ENCODE assay signal across 1 cellular context in the genomic region with DNA sequence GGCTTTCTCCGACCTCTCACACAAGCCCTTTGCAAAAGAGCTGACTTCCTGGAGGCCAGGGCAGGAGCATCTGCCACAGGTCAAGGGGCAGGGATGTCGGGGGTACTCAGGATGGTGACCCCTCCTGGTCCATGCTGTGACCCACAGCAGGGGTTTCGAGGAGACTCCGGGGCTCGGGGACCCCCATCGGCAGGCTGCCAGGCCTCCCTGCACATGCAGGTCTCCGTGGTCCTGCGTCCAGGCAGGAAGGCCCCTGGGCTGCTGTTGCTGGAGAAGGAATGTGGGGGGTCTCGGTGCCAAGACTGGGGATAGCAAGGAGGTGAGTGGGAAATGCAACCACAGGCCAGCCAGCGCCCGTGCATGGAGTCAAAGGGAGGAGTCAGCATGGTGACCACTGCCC.
TF ChIP-seq lines count a peak whose summit lies in the region.

No MANE protein-coding gene starts in this region.

TF ChIP-seq in HepG2, 621 proteins besides CTCF, POLR2A, EP300 and RAD21:
- TF ChIP-seq RXRA (CRISPR knock-in tag; IDR thresholded peaks at IDR 0.05), result no peak
- TF ChIP-seq ZNF274 (CRISPR knock-in tag; IDR thresholded peaks at IDR 0.05), result no peak
- no peak for TF ChIP-seq TMF1 (CRISPR knock-in tag; IDR thresholded peaks at IDR 0.05; ENCODE audit: low read depth)
- no peak for TF ChIP-seq BCL6 (CRISPR knock-in tag; IDR thresholded peaks at IDR 0.05)
- TF ChIP-seq KLF16 (CRISPR knock-in tag; IDR thresholded peaks at IDR 0.05), result no peak
- no peak for TF ChIP-seq PHF21A (CRISPR knock-in tag; IDR thresholded peaks at IDR 0.05)
- TF ChIP-seq, protein P1, sequence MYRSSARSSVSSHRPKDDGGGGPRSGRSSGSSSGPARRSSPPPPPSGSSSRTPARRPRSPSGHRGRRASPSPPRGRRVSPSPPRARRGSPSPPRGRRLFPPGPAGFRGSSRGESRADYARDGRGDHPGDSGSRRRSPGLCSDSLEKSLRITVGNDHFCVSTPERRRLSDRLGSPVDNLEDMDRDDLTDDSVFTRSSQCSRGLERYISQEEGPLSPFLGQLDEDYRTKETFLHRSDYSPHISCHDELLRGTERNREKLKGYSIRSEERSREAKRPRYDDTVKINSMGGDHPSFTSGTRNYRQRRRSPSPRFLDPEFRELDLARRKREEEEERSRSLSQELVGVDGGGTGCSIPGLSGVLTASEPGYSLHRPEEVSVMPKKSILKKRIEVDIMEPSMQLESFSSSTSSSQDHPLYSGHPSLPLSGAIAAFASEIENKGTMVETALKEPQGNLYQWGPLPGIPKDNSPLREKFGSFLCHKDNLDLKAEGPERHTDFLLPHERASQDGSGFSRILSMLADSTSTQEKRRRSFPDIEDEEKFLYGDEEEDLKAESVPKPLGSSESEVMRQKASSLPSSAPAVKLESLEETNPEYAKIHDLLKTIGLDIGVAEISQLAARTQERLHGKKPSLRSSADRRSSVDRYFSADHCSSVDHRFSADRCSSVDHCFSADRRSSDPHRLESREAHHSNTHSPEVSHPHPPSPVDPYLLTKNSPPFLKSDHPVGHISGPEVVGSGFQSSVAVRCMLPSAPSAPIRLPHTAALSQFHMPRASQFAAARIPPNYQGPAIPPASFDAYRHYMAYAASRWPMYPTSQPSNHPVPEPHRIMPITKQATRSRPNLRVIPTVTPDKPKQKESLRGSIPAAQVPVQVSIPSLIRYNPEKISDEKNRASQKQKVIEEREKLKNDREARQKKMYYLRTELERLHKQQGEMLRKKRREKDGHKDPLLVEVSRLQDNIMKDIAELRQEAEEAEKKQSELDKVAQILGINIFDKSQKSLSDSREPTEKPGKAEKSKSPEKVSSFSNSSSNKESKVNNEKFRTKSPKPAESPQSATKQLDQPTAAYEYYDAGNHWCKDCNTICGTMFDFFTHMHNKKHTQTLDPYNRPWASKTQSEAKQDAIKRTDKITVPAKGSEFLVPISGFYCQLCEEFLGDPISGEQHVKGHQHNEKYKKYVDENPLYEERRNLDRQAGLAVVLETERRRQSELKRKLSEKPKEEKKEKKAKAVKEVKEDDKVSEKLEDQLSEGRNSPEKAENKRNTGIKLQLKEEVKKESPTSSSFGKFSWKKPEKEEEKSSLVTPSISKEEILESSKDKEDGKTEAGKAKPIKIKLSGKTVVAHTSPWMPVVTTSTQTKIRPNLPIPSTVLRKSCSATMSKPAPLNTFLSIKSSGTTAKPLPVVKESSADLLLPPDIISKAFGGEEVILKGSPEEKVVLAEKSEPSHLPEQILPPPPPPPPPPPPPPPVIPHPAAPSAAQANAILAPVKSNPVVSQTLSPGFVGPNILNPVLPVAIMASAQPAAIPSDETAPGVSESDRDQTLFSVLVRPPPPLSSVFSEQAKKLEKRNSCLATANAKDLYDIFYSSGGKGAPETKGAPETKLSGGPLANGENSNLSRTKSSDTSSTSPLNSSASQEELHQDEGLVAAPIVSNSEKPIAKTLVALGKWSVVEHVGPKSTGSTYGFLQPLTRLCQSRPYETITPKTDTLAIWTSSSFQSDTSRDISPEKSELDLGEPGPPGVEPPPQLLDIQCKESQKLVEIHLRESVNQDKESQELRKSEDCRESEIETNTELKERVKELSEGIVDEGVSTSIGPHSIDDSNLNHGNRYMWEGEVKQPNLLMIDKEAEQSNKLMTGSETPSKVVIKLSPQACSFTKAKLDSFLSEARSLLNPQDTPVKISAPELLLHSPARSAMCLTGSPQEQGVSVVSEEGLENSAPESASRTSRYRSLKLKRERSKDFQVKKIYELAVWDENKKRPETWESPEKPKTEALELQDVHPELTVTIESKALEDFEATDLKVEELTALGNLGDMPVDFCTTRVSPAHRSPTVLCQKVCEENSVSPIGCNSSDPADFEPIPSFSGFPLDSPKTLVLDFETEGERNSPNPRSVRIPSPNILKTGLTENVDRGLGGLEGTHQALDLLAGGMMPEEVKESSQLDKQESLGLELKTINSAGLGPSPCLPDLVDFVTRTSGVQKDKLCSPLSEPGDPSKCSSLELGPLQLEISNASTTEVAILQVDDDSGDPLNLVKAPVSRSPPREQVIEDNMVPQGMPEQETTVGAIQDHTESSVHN (CRISPR knock-in tag; IDR thresholded peaks at IDR 0.05), result no peak
- no peak for TF ChIP-seq FOXM1 (CRISPR knock-in tag; IDR thresholded peaks at IDR 0.05)
- TF ChIP-seq, protein P2, sequence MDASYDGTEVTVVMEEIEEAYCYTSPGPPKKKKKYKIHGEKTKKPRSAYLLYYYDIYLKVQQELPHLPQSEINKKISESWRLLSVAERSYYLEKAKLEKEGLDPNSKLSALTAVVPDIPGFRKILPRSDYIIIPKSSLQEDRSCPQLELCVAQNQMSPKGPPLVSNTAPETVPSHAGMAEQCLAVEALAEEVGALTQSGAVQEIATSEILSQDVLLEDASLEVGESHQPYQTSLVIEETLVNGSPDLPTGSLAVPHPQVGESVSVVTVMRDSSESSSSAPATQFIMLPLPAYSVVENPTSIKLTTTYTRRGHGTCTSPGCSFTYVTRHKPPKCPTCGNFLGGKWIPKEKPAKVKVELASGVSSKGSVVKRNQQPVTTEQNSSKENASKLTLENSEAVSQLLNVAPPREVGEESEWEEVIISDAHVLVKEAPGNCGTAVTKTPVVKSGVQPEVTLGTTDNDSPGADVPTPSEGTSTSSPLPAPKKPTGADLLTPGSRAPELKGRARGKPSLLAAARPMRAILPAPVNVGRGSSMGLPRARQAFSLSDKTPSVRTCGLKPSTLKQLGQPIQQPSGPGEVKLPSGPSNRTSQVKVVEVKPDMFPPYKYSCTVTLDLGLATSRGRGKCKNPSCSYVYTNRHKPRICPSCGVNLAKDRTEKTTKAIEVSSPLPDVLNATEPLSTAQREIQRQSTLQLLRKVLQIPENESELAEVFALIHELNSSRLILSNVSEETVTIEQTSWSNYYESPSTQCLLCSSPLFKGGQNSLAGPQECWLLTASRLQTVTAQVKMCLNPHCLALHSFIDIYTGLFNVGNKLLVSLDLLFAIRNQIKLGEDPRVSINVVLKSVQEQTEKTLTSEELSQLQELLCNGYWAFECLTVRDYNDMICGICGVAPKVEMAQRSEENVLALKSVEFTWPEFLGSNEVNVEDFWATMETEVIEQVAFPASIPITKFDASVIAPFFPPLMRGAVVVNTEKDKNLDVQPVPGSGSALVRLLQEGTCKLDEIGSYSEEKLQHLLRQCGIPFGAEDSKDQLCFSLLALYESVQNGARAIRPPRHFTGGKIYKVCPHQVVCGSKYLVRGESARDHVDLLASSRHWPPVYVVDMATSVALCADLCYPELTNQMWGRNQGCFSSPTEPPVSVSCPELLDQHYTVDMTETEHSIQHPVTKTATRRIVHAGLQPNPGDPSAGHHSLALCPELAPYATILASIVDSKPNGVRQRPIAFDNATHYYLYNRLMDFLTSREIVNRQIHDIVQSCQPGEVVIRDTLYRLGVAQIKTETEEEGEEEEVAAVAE (CRISPR knock-in tag; IDR thresholded peaks at IDR 0.05; ENCODE audit: borderline replicate concordance), result no peak
- TF ChIP-seq, protein P3, sequence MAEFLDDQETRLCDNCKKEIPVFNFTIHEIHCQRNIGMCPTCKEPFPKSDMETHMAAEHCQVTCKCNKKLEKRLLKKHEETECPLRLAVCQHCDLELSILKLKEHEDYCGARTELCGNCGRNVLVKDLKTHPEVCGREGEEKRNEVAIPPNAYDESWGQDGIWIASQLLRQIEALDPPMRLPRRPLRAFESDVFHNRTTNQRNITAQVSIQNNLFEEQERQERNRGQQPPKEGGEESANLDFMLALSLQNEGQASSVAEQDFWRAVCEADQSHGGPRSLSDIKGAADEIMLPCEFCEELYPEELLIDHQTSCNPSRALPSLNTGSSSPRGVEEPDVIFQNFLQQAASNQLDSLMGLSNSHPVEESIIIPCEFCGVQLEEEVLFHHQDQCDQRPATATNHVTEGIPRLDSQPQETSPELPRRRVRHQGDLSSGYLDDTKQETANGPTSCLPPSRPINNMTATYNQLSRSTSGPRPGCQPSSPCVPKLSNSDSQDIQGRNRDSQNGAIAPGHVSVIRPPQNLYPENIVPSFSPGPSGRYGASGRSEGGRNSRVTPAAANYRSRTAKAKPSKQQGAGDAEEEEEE (CRISPR knock-in tag; IDR thresholded peaks at IDR 0.05; ENCODE audit: borderline replicate concordance), result no peak
- no peak for TF ChIP-seq ZNF772 (CRISPR knock-in tag; IDR thresholded peaks at IDR 0.05)
- TF ChIP-seq, protein P4, sequence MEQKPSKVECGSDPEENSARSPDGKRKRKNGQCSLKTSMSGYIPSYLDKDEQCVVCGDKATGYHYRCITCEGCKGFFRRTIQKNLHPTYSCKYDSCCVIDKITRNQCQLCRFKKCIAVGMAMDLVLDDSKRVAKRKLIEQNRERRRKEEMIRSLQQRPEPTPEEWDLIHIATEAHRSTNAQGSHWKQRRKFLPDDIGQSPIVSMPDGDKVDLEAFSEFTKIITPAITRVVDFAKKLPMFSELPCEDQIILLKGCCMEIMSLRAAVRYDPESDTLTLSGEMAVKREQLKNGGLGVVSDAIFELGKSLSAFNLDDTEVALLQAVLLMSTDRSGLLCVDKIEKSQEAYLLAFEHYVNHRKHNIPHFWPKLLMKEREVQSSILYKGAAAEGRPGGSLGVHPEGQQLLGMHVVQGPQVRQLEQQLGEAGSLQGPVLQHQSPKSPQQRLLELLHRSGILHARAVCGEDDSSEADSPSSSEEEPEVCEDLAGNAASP (CRISPR knock-in tag; IDR thresholded peaks at IDR 0.05; ENCODE audit: borderline replicate concordance), result no peak
- no peak for TF ChIP-seq SIX1 (CRISPR knock-in tag; IDR thresholded peaks at IDR 0.05; ENCODE audit: borderline replicate concordance)
- TF ChIP-seq, protein P5, sequence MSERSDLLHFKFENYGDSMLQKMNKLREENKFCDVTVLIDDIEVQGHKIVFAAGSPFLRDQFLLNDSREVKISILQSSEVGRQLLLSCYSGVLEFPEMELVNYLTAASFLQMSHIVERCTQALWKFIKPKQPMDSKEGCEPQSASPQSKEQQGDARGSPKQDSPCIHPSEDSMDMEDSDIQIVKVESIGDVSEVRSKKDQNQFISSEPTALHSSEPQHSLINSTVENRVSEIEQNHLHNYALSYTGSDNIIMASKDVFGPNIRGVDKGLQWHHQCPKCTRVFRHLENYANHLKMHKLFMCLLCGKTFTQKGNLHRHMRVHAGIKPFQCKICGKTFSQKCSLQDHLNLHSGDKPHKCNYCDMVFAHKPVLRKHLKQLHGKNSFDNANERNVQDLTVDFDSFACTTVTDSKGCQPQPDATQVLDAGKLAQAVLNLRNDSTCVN (CRISPR knock-in tag; IDR thresholded peaks at IDR 0.05; ENCODE audit: borderline replicate concordance), result no peak
- TF ChIP-seq ZNF207 (IDR thresholded peaks at IDR 0.05; ENCODE audit: borderline replicate concordance), result no peak
